In genomic region chr6:40972190-40972589, GRCh38 we compare ENCODE assay signal across 33 cellular contexts.
"Had no signal": no experiment of that assay in that cellular context is flagged by ENCODE, and none has a peak within 500 bp of the region (broad histone marks: within the 10 kb centered on the region; RNA-seq: fewer than 3 reads in every experiment).

No MANE protein-coding gene starts in this region.

- ATAC-seq: activated naive CD4-positive, alpha-beta T cell treated with anti-CD3 and anti-CD28 coated beads, Interleukin-2, amount 50 U/mL, for 72 hours; activated naive CD8-positive, alpha-beta T cell treated with anti-CD3 and anti-CD28 coated beads, Interleukin-2, amount 50 U/mL, for 24 hours; activated T-cell treated with anti-CD3 and anti-CD28 coated beads, Interleukin-2, amount 50 U/mL, for 4 hours; activated T-cell treated with anti-CD3 and anti-CD28 coated beads, Interleukin-2, amount 50 U/mL, for 72 hours; activated T-helper 17 cell treated with anti-CD3 and anti-CD28 coated beads, Interleukin-2, amount 50 U/mL, for 72 hours; body of pancreas had no signal

- H3K27ac ChIP-seq: adrenal gland, ascending aorta, body of pancreas, brain microvascular endothelial cell, breast epithelium, cardiac muscle cell had no signal

- DNase-seq: activated effector memory CD4-positive, alpha-beta T cell treated with anti-CD3 and anti-CD28 coated beads, Interleukin-2, amount 50 U/mL, for 16 hours; activated effector memory CD4-positive, alpha-beta T cell treated with Interleukin-2 at 50 U/mL for 16 hours; activated gamma-delta T cell; activated gamma-delta T cell treated with Interleukin-2 at 50 U/mL for 16 hours; activated naive CD4-positive, alpha-beta T cell; activated naive CD4-positive, alpha-beta T cell treated with anti-CD3 and anti-CD28 coated beads for 36 hours; activated naive CD4-positive, alpha-beta T cell treated with anti-CD3 and anti-CD28 coated beads, Interleukin-2, amount 10 ng/mL, durations not matched to agents 7 days and 5 days; activated naive CD4-positive, alpha-beta T cell treated with anti-CD3 and anti-CD28 coated beads, Interleukin-2, amount 50 U/mL, for 16 hours; activated naive CD4-positive, alpha-beta T cell treated with Interleukin-2 at 50 U/mL for 16 hours; activated naive CD8-positive, alpha-beta T cell treated with anti-CD3 and anti-CD28 coated beads for 36 hours; activated naive CD8-positive, alpha-beta T cell treated with anti-CD3 and anti-CD28 coated beads, Interleukin-2, amount 10 ng/mL, durations not matched to agents 7 days and 5 days; activated naive CD8-positive, alpha-beta T cell treated with anti-CD3 and anti-CD28 coated beads, Interleukin-2, amount 50 U/mL, for 24 hours; activated T-cell treated with anti-CD3 and anti-CD28 coated beads, Interleukin-2, amount 50 U/mL, for 24 hours; activated T-cell treated with anti-CD3 and anti-CD28 coated beads, Interleukin-2, amount 50 U/mL, for 4 hours; activated T-cell treated with anti-CD3 and anti-CD28 coated beads, Interleukin-2, amount 50 U/mL, for 48 hours; activated T-cell treated with anti-CD3 and anti-CD28 coated beads, Interleukin-2, amount 50 U/mL, for 72 hours; adrenal gland; amniotic stem cell; amygdala; anterior cingulate cortex; aorta; body of pancreas; brain microvascular endothelial cell; caudate nucleus; central memory CD4-positive, alpha-beta T cell; cerebellar nuclear complex had no signal

- H3K27me3 ChIP-seq: adrenal gland, ascending aorta, body of pancreas, breast epithelium, cardiac muscle cell had no signal

- H3K9me3 ChIP-seq: adrenal gland, body of pancreas had no signal

- H3K4me3 ChIP-seq: adrenal gland, ascending aorta, body of pancreas, breast epithelium, cardiac muscle cell had no signal

- FAIRE-seq: astrocyte, bronchial epithelial cell had no signal

- H3K36me3 ChIP-seq: adrenal gland, ascending aorta, brain microvascular endothelial cell, breast epithelium, cardiac muscle cell had no signal

- H3K4me1 ChIP-seq: adrenal gland, ascending aorta, body of pancreas, breast epithelium had no signal
